Comparison of ENCODE assay signal across 13 cellular contexts in genomic region chr12:59005195-59005961, GRCh38.
DNase-seq lines count a peak whose midpoint lies in the region; TF ChIP-seq lines count a peak whose summit lies in the region.
"Had no signal": no experiment of that assay in that cellular context is flagged by ENCODE, and none has a peak within 500 bp of the region (broad histone marks: within the 10 kb centered on the region; RNA-seq: fewer than 3 reads in every experiment).

No MANE protein-coding gene starts in this region.

- TF ChIP-seq CTCF in fibroblast of pulmonary artery (IDR thresholded peaks at IDR 0.05; ENCODE audit: low read length, missing control alignments) = no peak

- H3K4me3 ChIP-seq in fibroblast of pulmonary artery (replicated peaks; ENCODE audit: low read depth, low read length) = no peak overlapping the region
- no peak overlapping the region for H3K4me3 ChIP-seq in skeletal muscle cell (ENCODE audit: low read depth, low read length)
- H3K4me3 ChIP-seq: testis had no signal

- DNase-seq in EH (ENCODE audit: low read depth) (peak; percentile 49), RPMI7951 (ENCODE audit: low read depth) (peak; percentile 58), fibroblast of pulmonary artery (ENCODE audit: low read depth) (peak; percentile 4), skeletal muscle cell (ENCODE audit: low read depth) (peak; percentile 25), HUDEP-2 (lab: John Stamatoyannopoulos, UW; ENCODE audit: unreplicated experiment in 76 of 76) (no peak), NOMO-1 (lab: John Stamatoyannopoulos, UW; ENCODE audit: unreplicated experiment in 2 of 2) (no peak)
- no peak for DNase-seq in stimulated activated CD4-positive, alpha-beta T cell treated with anti-CD3 and anti-CD28 coated beads, Interleukin-2, amount 100 ng/mL, for 24 hours
- DNase-seq: activated CD8-positive, alpha-beta T cell treated with anti-CD3 and anti-CD28 coated beads, Interleukin-2, amount 10 ng/mL, durations not matched to agents 7 days and 5 days; aorta; CD8-positive, alpha-beta T cell; NCI-H1694 treated with DMSO at 0.1 percent for 48 hours; SK-N-SH; testis had no signal

Comparison
In these comparisons a context has a peak if more than half of its experiments do, and no peak if none do; other contexts are left out.
1. DNase-seq: peak in EH (single experiment), RPMI7951 (single experiment), fibroblast of pulmonary artery (single experiment) and skeletal muscle cell (single experiment); none in HUDEP-2 (0 of 76), stimulated activated CD4-positive, alpha-beta T cell treated with anti-CD3 and anti-CD28 coated beads, Interleukin-2, amount 100 ng/mL, for 24 hours (0 of 2) and NOMO-1 (0 of 2).